Comparison of ENCODE assay signal across 19 cellular contexts in genomic region chr15:70030851-70031645, GRCh38.
"Had no signal": no experiment of that assay in that cellular context is flagged by ENCODE, and none has a peak within 500 bp of the region (broad histone marks: within the 10 kb centered on the region; RNA-seq: fewer than 3 reads in every experiment).

No MANE protein-coding gene starts in this region.

- H3K27ac Mint-ChIP-seq: activated naive CD4-positive, alpha-beta T cell treated with anti-CD3 and anti-CD28 coated beads, Interleukin-2, amount 50 U/mL, for 72 hours; activated T-helper 2 cell treated with anti-CD3 and anti-CD28 coated beads, Interferon-gamma antibody, Interleukin-2, Interleukin-4, amounts not matched to agents 10 μg/mL and 5 μg/mL and 100 μg/mL, durations not matched to agents 14 hours and 24 hours and 36 hours; dendritic cell treated with granulocyte-macrophage colony-stimulating factor and Interleukin-4, amounts not matched to agents 40 ng/mL and 50 ng/mL, for 4 days; stimulated activated naive CD8-positive, alpha-beta T cell treated with anti-CD3 and anti-CD28 coated beads, Interleukin-15, Interleukin-2, amounts not matched to agents 100 ng/mL and 50 ng/mL, for 24 hours had no signal

- H3K36me3 Mint-ChIP-seq: activated naive CD4-positive, alpha-beta T cell treated with anti-CD3 and anti-CD28 coated beads, Interleukin-2, amount 50 U/mL, for 72 hours; naive B cell had no signal

- ATAC-seq: activated CD4-positive, CD25-positive, alpha-beta regulatory T cell treated with anti-CD3 and anti-CD28 coated beads, Interleukin-2, amount 50 U/mL, for 24 hours; activated naive CD4-positive, alpha-beta T cell treated with anti-CD3 and anti-CD28 coated beads, Interleukin-2, amount 50 U/mL, for 72 hours; foreskin keratinocyte; left colon; pancreas; SK-N-SH treated with all-trans-retinoic acid at 6 μM for 48 hours had no signal

- H3K27ac ChIP-seq: brain microvascular endothelial cell, foreskin keratinocyte, pancreas, skin epidermis, suprapubic skin had no signal

- H3K4me3 ChIP-seq: pancreas, skin epidermis, suprapubic skin had no signal

- H3K9me3 Mint-ChIP-seq: activated naive CD4-positive, alpha-beta T cell treated with anti-CD3 and anti-CD28 coated beads, Interleukin-2, amount 50 U/mL, for 72 hours; activated T-helper 2 cell treated with anti-CD3 and anti-CD28 coated beads, Interferon-gamma antibody, Interleukin-2, Interleukin-4, amounts not matched to agents 10 μg/mL and 5 μg/mL and 100 μg/mL, durations not matched to agents 14 hours and 24 hours and 36 hours; dendritic cell treated with granulocyte-macrophage colony-stimulating factor and Interleukin-4, amounts not matched to agents 40 ng/mL and 50 ng/mL, for 4 days; naive B cell; stimulated activated naive CD8-positive, alpha-beta T cell treated with anti-CD3 and anti-CD28 coated beads, Interleukin-15, Interleukin-2, amounts not matched to agents 100 ng/mL and 50 ng/mL, for 24 hours had no signal

- H3K27me3 ChIP-seq: pancreas had no signal

- H3K4me1 ChIP-seq: foreskin keratinocyte, pancreas had no signal

- DNase-seq: activated T-cell treated with anti-CD3 and anti-CD28 coated beads, Interleukin-2, amount 50 U/mL, for 1 hour; brain microvascular endothelial cell; cerebellar nuclear complex; effector memory CD4-positive, alpha-beta T cell; foreskin keratinocyte; left colon; naive B cell; stimulated activated CD4-positive, alpha-beta T cell treated with anti-CD3 and anti-CD28 coated beads, Interleukin-4, amount 100 ng/mL, for 24 hours; T-helper 1 cell; T1000 had no signal

- H3K9me3 ChIP-seq: pancreas, suprapubic skin had no signal

- H3K36me3 ChIP-seq: brain microvascular endothelial cell, pancreas, suprapubic skin had no signal

- H3K4me3 Mint-ChIP-seq: dendritic cell treated with granulocyte-macrophage colony-stimulating factor and Interleukin-4, amounts not matched to agents 40 ng/mL and 50 ng/mL, for 4 days; stimulated activated naive CD8-positive, alpha-beta T cell treated with anti-CD3 and anti-CD28 coated beads, Interleukin-15, Interleukin-2, amounts not matched to agents 100 ng/mL and 50 ng/mL, for 24 hours had no signal
